8 cellular contexts compared by ENCODE assay signal in genomic region chr10:62805139-62806092, GRCh38. TPM values are rescaled to one million over a fixed set of nuclear protein-coding genes. Genes with fewer than 3 reads are reported as not detected.
DNase-seq lines count a peak whose midpoint lies in the region; ATAC-seq and TF ChIP-seq lines count a peak whose summit lies in the region.

No MANE protein-coding gene starts in this region.

- CTCF ChIA-PET in CD8-positive, alpha-beta T cell (lab: Charles Lee) = interaction anchor here (1.4 to 1.6 kb wide), 2 partner anchors 11 kb away, joined by 4 to 9 read pairs; partner anchors contain the start of gene EGR2
- CTCF ChIA-PET in activated CD4-positive, alpha-beta T cell treated with anti-CD3 and anti-CD28 coated beads for 36 hours (lab: Charles Lee) = interaction anchor here (0.5 to 2.0 kb wide), 8 partner anchors 13 to 352 kb away, joined by 3 to 7 read pairs (median 4); no protein-coding TSS in a partner anchor

- H3K4me3 ChIP-seq in CD8-positive, alpha-beta T cell (ENCODE audit: low read depth, low read length) = peak overlapping the region; percentile 88
- H3K4me3 ChIP-seq in endodermal cell (ENCODE audit: low read length) (peak overlapping the region; percentile 85), mucosa of descending colon (peak overlapping the region; percentile 92), transverse colon (peak overlapping the region; percentile 55 to 97 (median 74))

- peak overlapping the region; percentile 59 for H3K9ac ChIP-seq in endodermal cell (ENCODE audit: extremely low read depth, low read length, poor library complexity, severe bottlenecking)

- no peaks in the 10 kb centered on the region for H3K27me3 Mint-ChIP-seq in CD8-positive, alpha-beta T cell (ENCODE audit: low read depth)
- no peaks in the 10 kb centered on the region for H3K27me3 Mint-ChIP-seq in activated CD4-positive, alpha-beta T cell treated with anti-CD3 and anti-CD28 coated beads for 36 hours
- H3K27me3 Mint-ChIP-seq in endodermal cell (ENCODE audit: insufficient read depth) = no peaks in the 10 kb centered on the region

- TF ChIP-seq POLR2A in transverse colon (IDR thresholded peaks at IDR 0.05) = no peak

- H3K36me3 ChIP-seq in CD8-positive, alpha-beta T cell (ENCODE audit: insufficient read depth, low read length) = no peaks in the 10 kb centered on the region
- H3K36me3 ChIP-seq in endodermal cell (ENCODE audit: control insufficient read depth, insufficient read depth, low read length) = peaks cover 3% of the 10 kb centered on the region
- no peaks in the 10 kb centered on the region for H3K36me3 ChIP-seq in mucosa of descending colon (ENCODE audit: low read depth)
- no peaks in the 10 kb centered on the region for H3K36me3 ChIP-seq in transverse colon

- H3K9me3 Mint-ChIP-seq in CD8-positive, alpha-beta T cell = no peaks in the 10 kb centered on the region
- no peaks in the 10 kb centered on the region for H3K9me3 Mint-ChIP-seq in activated CD4-positive, alpha-beta T cell treated with anti-CD3 and anti-CD28 coated beads for 36 hours (ENCODE audit: low read depth)
- no peaks in the 10 kb centered on the region for H3K9me3 Mint-ChIP-seq in endodermal cell

- peaks cover 29% of the 10 kb centered on the region for H3K4me1 ChIP-seq in CD8-positive, alpha-beta T cell (ENCODE audit: insufficient read depth, low read length)
- H3K4me1 ChIP-seq in endodermal cell (ENCODE audit: control insufficient read depth, insufficient read depth, low read length) (peaks cover 8% of the 10 kb centered on the region), mucosa of descending colon (ENCODE audit: low read depth) (peaks cover 17% of the 10 kb centered on the region), transverse colon (peaks cover 11 to 30% (median 23%) of the 10 kb centered on the region in 4 donors)

- H3K4me3 Mint-ChIP-seq in CD8-positive, alpha-beta T cell = peak overlapping the region; percentile 97
- peak overlapping the region; percentile 83 for H3K4me3 Mint-ChIP-seq in activated CD4-positive, alpha-beta T cell treated with anti-CD3 and anti-CD28 coated beads for 36 hours
- H3K4me3 Mint-ChIP-seq in endodermal cell = peak overlapping the region; percentile 75

- peak; percentile 9 for ATAC-seq in CD8-positive, alpha-beta T cell
- ATAC-seq in GM19452 (IDR thresholded peaks at IDR 0.05; ENCODE audit: unreplicated experiment) (peak; percentile 8), HG03565 (IDR thresholded peaks at IDR 0.05; ENCODE audit: unreplicated experiment) (peak; percentile 2), mucosa of descending colon (peak; percentile 59)
- peak; percentile 6 for ATAC-seq in activated CD4-positive, alpha-beta T cell treated with anti-CD3 and anti-CD28 coated beads for 36 hours

- no peaks in the 10 kb centered on the region for H3K27me3 ChIP-seq in CD8-positive, alpha-beta T cell (ENCODE audit: insufficient read depth, low read length)
- H3K27me3 ChIP-seq in endodermal cell (ENCODE audit: control insufficient read depth, insufficient read depth, low read length, poor library complexity, severe bottlenecking) = no peaks in the 10 kb centered on the region
- no peaks in the 10 kb centered on the region for H3K27me3 ChIP-seq in transverse colon

- DNase-seq in CD8-positive, alpha-beta T cell = peak in 1 of 7 experiments; percentile 56
- peak; percentile 38 for DNase-seq in activated CD4-positive, alpha-beta T cell treated with anti-CD3 and anti-CD28 coated beads for 36 hours
- DNase-seq in endodermal cell = peak; percentile 81
- DNase-seq in mucosa of descending colon = peak; percentile 47 to 77 (median 71)
- DNase-seq in transverse colon = peak; percentile 56
- DNase-seq in NCI-H1694 treated with DMSO at 0.1 percent for 48 hours (lab: John Stamatoyannopoulos, UW) = no peak

- intact Hi-C loops in CD8-positive, alpha-beta T cell (cut with DNase I, micrococcal nuclease) = loop anchor here (1.0 to 2.0 kb wide), 3 partner anchors 10 to 169 kb away; no protein-coding TSS in a partner anchor
- intact Hi-C loops in activated CD4-positive, alpha-beta T cell treated with anti-CD3 and anti-CD28 coated beads for 36 hours (cut with DNase I, micrococcal nuclease) = loop anchor here in 1 of 2 experiments (1.0 to 2.0 kb wide), 4 partner anchors 11 to 168 kb away; partner anchors contain the start of gene EGR2
- intact Hi-C loops in mucosa of descending colon (cut with DNase I, micrococcal nuclease) = no loop called here
- intact Hi-C loops in transverse colon (cut with DNase I; ENCODE audit: low total_unique reads) = loop anchor here (10.0 kb wide), 1 partner anchor 349 kb away; no protein-coding TSS in a partner anchor

- no peaks in the 10 kb centered on the region for H3K9me3 ChIP-seq in CD8-positive, alpha-beta T cell (ENCODE audit: low read length)
- no peaks in the 10 kb centered on the region for H3K9me3 ChIP-seq in endodermal cell (ENCODE audit: control insufficient read depth, low read length)
- H3K9me3 ChIP-seq in mucosa of descending colon = no peaks in the 10 kb centered on the region
- no peaks in the 10 kb centered on the region for H3K9me3 ChIP-seq in transverse colon

- peaks cover 41% of the 10 kb centered on the region for H3K4me1 Mint-ChIP-seq in CD8-positive, alpha-beta T cell (ENCODE audit: low read depth)
- H3K4me1 Mint-ChIP-seq in activated CD4-positive, alpha-beta T cell treated with anti-CD3 and anti-CD28 coated beads for 36 hours = peaks cover 41% of the 10 kb centered on the region
- H3K4me1 Mint-ChIP-seq in endodermal cell = peaks cover 35% of the 10 kb centered on the region

- H3K27ac Mint-ChIP-seq in CD8-positive, alpha-beta T cell = peak overlapping the region; percentile 99
- peak overlapping the region; percentile 87 for H3K27ac Mint-ChIP-seq in activated CD4-positive, alpha-beta T cell treated with anti-CD3 and anti-CD28 coated beads for 36 hours
- peak overlapping the region; percentile 84 for H3K27ac Mint-ChIP-seq in endodermal cell

- 0 to 1% methylated on average over 32 to 90 of the region's 90 CpGs for WGBS in endodermal cell (ENCODE audit: insufficient coverage in 1 of 2, insufficient read length in 1 of 2), 2 experiments
- WGBS in transverse colon (ENCODE audit: low coverage in 1 of 2), 2 donors = 2% methylated on average over 69 of the region's 90 CpGs; no CpG with 5 or more reads in 1 of the 2 donors

- TF ChIP-seq EP300 in transverse colon (IDR thresholded peaks at IDR 0.05; ENCODE audit: low read depth) = no peak

- peaks cover 27% of the 10 kb centered on the region for H3K36me3 Mint-ChIP-seq in CD8-positive, alpha-beta T cell
- H3K36me3 Mint-ChIP-seq in activated CD4-positive, alpha-beta T cell treated with anti-CD3 and anti-CD28 coated beads for 36 hours (ENCODE audit: low read depth) = peaks cover 37% of the 10 kb centered on the region
- no peaks in the 10 kb centered on the region for H3K36me3 Mint-ChIP-seq in endodermal cell (ENCODE audit: low read depth)

- in situ Hi-C loops in transverse colon (cut with MboI; ENCODE audit: low pct_ligation_motif_present in 1 of 4, low pct_unique_long_range_greater_than_20kb in 1 of 4, low sequenced_read_pairs in 3 of 4) = loop anchor here in 2 of 4 donors (25.0 kb wide), 1 partner anchor 357 kb away; no protein-coding TSS in a partner anchor

- no peak for TF ChIP-seq CTCF in CD8-positive, alpha-beta T cell (IDR thresholded peaks at IDR 0.05)
- TF ChIP-seq CTCF in endodermal cell (conservative IDR thresholded peaks at IDR 0.05) (no peak), mucosa of descending colon (IDR thresholded peaks at IDR 0.05) (no peak), transverse colon (IDR thresholded peaks at IDR 0.05) (no peak)

- H3K27ac ChIP-seq in CD8-positive, alpha-beta T cell (ENCODE audit: low read depth, low read length) = peak overlapping the region; percentile 76
- H3K27ac ChIP-seq in endodermal cell (ENCODE audit: low read depth, low read length) (peak overlapping the region; percentile 88), transverse colon (peak overlapping the region; percentile 89 to 98 (median 92))

- POLR2A ChIA-PET in CD8-positive, alpha-beta T cell (lab: Charles Lee) = interaction anchor here (0.9 to 5.2 kb wide), 6 partner anchors 10 to 168 kb away, joined by 3 to 45 read pairs (median 6); partner anchors contain the start of gene EGR2
- POLR2A ChIA-PET in activated CD4-positive, alpha-beta T cell treated with anti-CD3 and anti-CD28 coated beads for 36 hours (lab: Charles Lee) = interaction anchor here (0.7 to 2.0 kb wide), 3 partner anchors 11 to 168 kb away, joined by 3 to 4 read pairs (median 4); partner anchors contain the start of gene EGR2

RNA-seq across cellular contexts. Expression of gene ADO, which starts 0.9 kb away (rescaled TPM):
- 10 to 100 TPM; 12.7 to 13.1 TPM for total RNA-seq in CD8-positive, alpha-beta T cell
- 10 to 100 TPM; 21.5 to 23.2 TPM for total RNA-seq in activated CD4-positive, alpha-beta T cell treated with anti-CD3 and anti-CD28 coated beads for 36 hours
- total RNA-seq in endodermal cell (10 to 100 TPM; 27.1 to 30.1 TPM), mucosa of descending colon (10 to 100 TPM; 10.1 to 16.8 (median 10.3) TPM), transverse colon (10 to 100 TPM in 3 of 4 donors, 1 to 10 TPM in 1; 9.6 to 25.4 (median 15.0) TPM)
- polyA plus RNA-seq in endodermal cell (2013, experiment 1 of 2) = 25.3 TPM
- 23.9 TPM for polyA plus RNA-seq in endodermal cell (2013, experiment 2 of 2)

RNA-seq across cellular contexts. Expression of gene EGR2, which starts 10.8 kb away (rescaled TPM):
- 1 to 10 TPM; 5.6 to 6.1 TPM for total RNA-seq in CD8-positive, alpha-beta T cell
- 10 to 100 TPM; 46.0 to 53.9 TPM for total RNA-seq in activated CD4-positive, alpha-beta T cell treated with anti-CD3 and anti-CD28 coated beads for 36 hours
- total RNA-seq in endodermal cell (under 1 TPM; 0.24 to 0.35 TPM), mucosa of descending colon (1 to 10 TPM in 1 of 3 donors, under 1 TPM in 2; 0.36 to 5.5 (median 0.75) TPM), transverse colon (1 to 10 TPM in 1 of 4 donors, under 1 TPM in 1, not detected in 2; 0.82 to 1.3 TPM)
- polyA plus RNA-seq in endodermal cell (2013, experiment 1 of 2) = 6.2 TPM
- polyA plus RNA-seq in endodermal cell (2013, experiment 2 of 2) = 9.6 TPM

Comparison
In these comparisons a context has a peak if more than half of its experiments do, and no peak if none do; other contexts are left out.
1. ATAC-seq: peak in every context shown above with its lines; median percentile 59 in mucosa of descending colon; 9 in CD8-positive, alpha-beta T cell; 8 in GM19452; 6 in activated CD4-positive, alpha-beta T cell treated with anti-CD3 and anti-CD28 coated beads for 36 hours; 2 in HG03565.
2. RNA of gene EGR2, which starts 10.8 kb away (total RNA-seq): 46.0 to 53.9 TPM in activated CD4-positive, alpha-beta T cell treated with anti-CD3 and anti-CD28 coated beads for 36 hours; 5.6 to 6.1 TPM in CD8-positive, alpha-beta T cell, 0.82 to 1.3 TPM in transverse colon, 0.36 to 5.5 TPM in mucosa of descending colon and 0.24 to 0.35 TPM in endodermal cell; every median in the first group is over 4 times any median in the second.
3. intact Hi-C loops: an anchor here in CD8-positive, alpha-beta T cell (1.0 to 2.0 kb wide) and transverse colon (10.0 kb wide); none called in mucosa of descending colon.
4. Peak in every context shown above with its lines, with median percentiles within 50 percentile points of each other: H3K27ac ChIP-seq, H3K4me3 ChIP-seq, H3K27ac Mint-ChIP-seq and H3K4me3 Mint-ChIP-seq.